1 cellular context compared by ENCODE assay signal in genomic region chr4:7638984-7639789, GRCh38.
TF ChIP-seq lines count a peak whose summit lies in the region.

No MANE protein-coding gene starts in this region.

TF ChIP-seq in H1, 55 proteins besides CTCF, POLR2A, EP300 and RAD21 (continued from another document):
- TF ChIP-seq POLR2AphosphoS5 (IDR thresholded peaks at IDR 0.05; ENCODE audit: low read depth, low read length), result no peak
- TF ChIP-seq BCL11A (IDR thresholded peaks at IDR 0.05; ENCODE audit: low read depth in 2 of 2, low read length in 2 of 2), result no peak
- TF ChIP-seq SP4 (IDR thresholded peaks at IDR 0.05; ENCODE audit: low read length), result no peak
- TF ChIP-seq MAX (IDR thresholded peaks at IDR 0.05), result no peak
- no peak for TF ChIP-seq POU5F1 (IDR thresholded peaks at IDR 0.05; ENCODE audit: low read depth, low read length)
- TF ChIP-seq FOSL1 (IDR thresholded peaks at IDR 0.05; ENCODE audit: insufficient read depth, low read depth, low read length), result no peak
- no peak for TF ChIP-seq JUN (IDR thresholded peaks at IDR 0.05; ENCODE audit: low read depth, low read length)
- no peak for TF ChIP-seq RXRA (IDR thresholded peaks at IDR 0.05; ENCODE audit: insufficient read depth, low read depth, low read length)
- no peak for TF ChIP-seq EGR1 (IDR thresholded peaks at IDR 0.05; ENCODE audit: borderline replicate concordance, low read depth, low read length)
- no peak for TF ChIP-seq CTBP2 (IDR thresholded peaks at IDR 0.05; ENCODE audit: borderline replicate concordance, insufficient read depth, insufficient read length, low read length)
- TF ChIP-seq CBX8 (IDR thresholded peaks at IDR 0.05; ENCODE audit: borderline replicate concordance, low read depth, low read length), result no peak
